14 cellular contexts compared by ENCODE assay signal in genomic region chr1:211334986-211335385, GRCh38. TPM values are rescaled to one million over a fixed set of nuclear protein-coding genes. Genes with fewer than 3 reads are reported as not detected.
DNase-seq lines count a peak whose midpoint lies in the region; ATAC-seq and TF ChIP-seq lines count a peak whose summit lies in the region.
"Had no signal": no experiment of that assay in that cellular context is flagged by ENCODE, and none has a peak within 500 bp of the region (broad histone marks: within the 10 kb centered on the region; RNA-seq: fewer than 3 reads in every experiment).

No MANE protein-coding gene starts in this region.

- peak overlapping the region; percentile 94 for H3K27ac Mint-ChIP-seq in activated T-helper 17 cell treated with anti-CD3 and anti-CD28 coated beads, Interleukin-2, amount 50 U/mL, for 72 hours
- peak overlapping the region; percentile 89 to 90 for H3K27ac Mint-ChIP-seq in natural killer cell treated with Interleukin-12 subunit alpha and Interleukin-12 subunit beta and Interleukin-15 and Interleukin-18, amount 100 ng/mL, for 72 hours

- no peaks in the 10 kb centered on the region for H3K9me2 ChIP-seq in MM.1S (replicated peaks; ENCODE audit: insufficient read depth, low read length)

- peak overlapping the region; percentile 80 for H3K27ac ChIP-seq in MM.1S (ENCODE audit: low read length)
- H3K27ac ChIP-seq: coronary artery, esophagus squamous epithelium had no signal

- H3K36me3 Mint-ChIP-seq in activated T-helper 17 cell treated with anti-CD3 and anti-CD28 coated beads, Interleukin-2, amount 50 U/mL, for 72 hours (ENCODE audit: low read depth), result peaks cover 32% of the 10 kb centered on the region
- no peaks in the 10 kb centered on the region for H3K36me3 Mint-ChIP-seq in natural killer cell treated with Interleukin-12 subunit alpha and Interleukin-12 subunit beta and Interleukin-15 and Interleukin-18, amount 100 ng/mL, for 72 hours

- H3K4me3 Mint-ChIP-seq in activated T-helper 17 cell treated with anti-CD3 and anti-CD28 coated beads, Interleukin-2, amount 50 U/mL, for 72 hours, result peak overlapping the region; percentile 78
- H3K4me3 Mint-ChIP-seq in natural killer cell treated with Interleukin-12 subunit alpha and Interleukin-12 subunit beta and Interleukin-15 and Interleukin-18, amount 100 ng/mL, for 72 hours, result peak overlapping the region; percentile 70
- H3K4me3 Mint-ChIP-seq: H9 had no signal

- peak overlapping the region; percentile 86 for H3K4me2 ChIP-seq in MM.1S (ENCODE audit: low read depth, low read length)

- H3K79me2 ChIP-seq in MM.1S (ENCODE audit: low read length), result peaks cover 70% of the 10 kb centered on the region

- CTCF ChIA-PET in HEK293T (lab: Yijun Ruan, JAX), result no interaction called here

- POLR2A ChIA-PET in HEK293T (lab: Yijun Ruan, JAX), result no interaction called here

- H2AFZ ChIP-seq in MM.1S (ENCODE audit: low read length), result no peak overlapping the region

- DNase-seq in ELR (ENCODE audit: low read depth), result peak; percentile 43
- DNase-seq in MM.1S, result no peak
- DNase-seq in natural killer cell treated with Interleukin-12 subunit alpha and Interleukin-12 subunit beta and Interleukin-15 and Interleukin-18, amount 100 ng/mL, for 72 hours (ENCODE audit: low spot score), result no peak
- no peak for DNase-seq in stimulated activated CD4-positive, alpha-beta T cell treated with anti-CD3 and anti-CD28 coated beads, Interleukin-12 subunit alpha, Interleukin-12 subunit beta, amount 100 ng/mL, for 4 hours
- no peak for DNase-seq in HEK293T (ENCODE audit: extremely low spot score)
- DNase-seq: amygdala, COR-L47, esophagus squamous epithelium, substantia nigra had no signal

- H3F3A ChIP-seq in MM.1S (ENCODE audit: insufficient read depth, low read length), result peaks cover 22% of the 10 kb centered on the region

- no peak overlapping the region for H3K4me3 ChIP-seq in MM.1S (ENCODE audit: low read length)
- H3K4me3 ChIP-seq: coronary artery, esophagus squamous epithelium had no signal

- no peak for TF ChIP-seq CTCF in MM.1S (IDR thresholded peaks at IDR 0.05; ENCODE audit: low read length)

- peak; percentile 90 for ATAC-seq in activated T-helper 17 cell treated with anti-CD3 and anti-CD28 coated beads, Interleukin-2, amount 50 U/mL, for 72 hours (replicated peaks)
- ATAC-seq in natural killer cell treated with Interleukin-12 subunit alpha and Interleukin-12 subunit beta and Interleukin-15 and Interleukin-18, amount 100 ng/mL, for 72 hours, result peak; percentile 78 to 91
- no peak for ATAC-seq in HG03565 (IDR thresholded peaks at IDR 0.05; ENCODE audit: unreplicated experiment)
- ATAC-seq: sciatic nerve had no signal

- no peaks in the 10 kb centered on the region for H3K9me3 Mint-ChIP-seq in activated T-helper 17 cell treated with anti-CD3 and anti-CD28 coated beads, Interleukin-2, amount 50 U/mL, for 72 hours
- no peaks in the 10 kb centered on the region for H3K9me3 Mint-ChIP-seq in natural killer cell treated with Interleukin-12 subunit alpha and Interleukin-12 subunit beta and Interleukin-15 and Interleukin-18, amount 100 ng/mL, for 72 hours
- H3K9me3 Mint-ChIP-seq: H9 had no signal

- H4K20me1 ChIP-seq in MM.1S (ENCODE audit: insufficient read depth, low read length), result no peaks in the 10 kb centered on the region

- H3K36me3 ChIP-seq in MM.1S (replicated peaks; ENCODE audit: insufficient read depth, low read length), result no peaks in the 10 kb centered on the region
- H3K36me3 ChIP-seq: esophagus squamous epithelium had no signal

- H3K9ac ChIP-seq in MM.1S (ENCODE audit: low read length), result peak overlapping the region; percentile 34; the same call in 1 of the 2 replicates

- no peaks in the 10 kb centered on the region for H3K9me3 ChIP-seq in MM.1S (replicated peaks; ENCODE audit: insufficient read depth, low read length)
- H3K9me3 ChIP-seq: esophagus squamous epithelium had no signal

- no peaks in the 10 kb centered on the region for H3K27me3 ChIP-seq in MM.1S (replicated peaks; ENCODE audit: insufficient read depth, low read length)
- H3K27me3 ChIP-seq: esophagus squamous epithelium had no signal

- H3K4me1 ChIP-seq in MM.1S (ENCODE audit: low read length), result peaks cover 65% of the 10 kb centered on the region

- peaks cover 76% of the 10 kb centered on the region for H3K4me1 Mint-ChIP-seq in activated T-helper 17 cell treated with anti-CD3 and anti-CD28 coated beads, Interleukin-2, amount 50 U/mL, for 72 hours
- H3K4me1 Mint-ChIP-seq in natural killer cell treated with Interleukin-12 subunit alpha and Interleukin-12 subunit beta and Interleukin-15 and Interleukin-18, amount 100 ng/mL, for 72 hours (ENCODE audit: low read depth in 2 of 2), result peaks cover 75 to 79% of the 10 kb centered on the region in 2 donors

- no peaks in the 10 kb centered on the region for H3K27me3 Mint-ChIP-seq in activated T-helper 17 cell treated with anti-CD3 and anti-CD28 coated beads, Interleukin-2, amount 50 U/mL, for 72 hours
- H3K27me3 Mint-ChIP-seq in natural killer cell treated with Interleukin-12 subunit alpha and Interleukin-12 subunit beta and Interleukin-15 and Interleukin-18, amount 100 ng/mL, for 72 hours, result no peaks in the 10 kb centered on the region

TF ChIP-seq in HEK293T, 16 proteins besides CTCF, POLR2A, EP300 and RAD21:
- TF ChIP-seq CTBP1 (IDR thresholded peaks at IDR 0.05; ENCODE audit: borderline replicate concordance) (no peak), TARDBP (IDR thresholded peaks at IDR 0.05) (no peak), FOXK2 (IDR thresholded peaks at IDR 0.05) (no peak), SUZ12 (IDR thresholded peaks at IDR 0.05) (no peak), L3MBTL2 (conservative IDR thresholded peaks at IDR 0.05) (no peak), ARNT (IDR thresholded peaks at IDR 0.05) (no peak), HDGF (IDR thresholded peaks at IDR 0.05; ENCODE audit: borderline replicate concordance) (no peak), SP1 (IDR thresholded peaks at IDR 0.05) (no peak), FOXM1 (IDR thresholded peaks at IDR 0.05; ENCODE audit: borderline replicate concordance) (no peak), ELF4 (IDR thresholded peaks at IDR 0.05) (no peak), BHLHE40 (IDR thresholded peaks at IDR 0.05; ENCODE audit: borderline replicate concordance) (no peak), FOXA1 (IDR thresholded peaks at IDR 0.05) (no peak), NFRKB (IDR thresholded peaks at IDR 0.05) (no peak)

RNA-seq across cellular contexts. Expression of gene TRAF5, which starts 8.4 kb away (rescaled TPM):
- total RNA-seq in activated T-helper 17 cell treated with anti-CD3 and anti-CD28 coated beads, Interleukin-2, amount 50 U/mL, for 72 hours, result 10 to 100 TPM; 50.7 to 54.8 TPM
- 10 to 100 TPM; 27.8 to 46.7 TPM for total RNA-seq in natural killer cell treated with Interleukin-12 subunit alpha and Interleukin-12 subunit beta and Interleukin-15 and Interleukin-18, amount 100 ng/mL, for 72 hours
